In genomic region chr4:54322817-54323417, GRCh38 we compare ENCODE assay signal across 8 cellular contexts.
DNase-seq lines count a peak whose midpoint lies in the region; ATAC-seq lines count a peak whose summit lies in the region.

No MANE protein-coding gene starts in this region.

- no peak overlapping the region for H2BK15ac ChIP-seq in neuronal stem cell (ENCODE audit: low read length)

- no peaks in the 10 kb centered on the region for H3K27me3 Mint-ChIP-seq in activated T-cell treated with anti-CD3 and anti-CD28 coated beads, Interleukin-2, amount 50 U/mL, for 4 hours (ENCODE audit: low read depth)

- H3K27ac ChIP-seq in neuronal stem cell (replicated peaks; ENCODE audit: low read length) = no peak overlapping the region

- no peak overlapping the region for H2BK12ac ChIP-seq in neuronal stem cell (ENCODE audit: low read length)

- H2BK120ac ChIP-seq in neuronal stem cell (ENCODE audit: low read depth, low read length) = no peak overlapping the region

- H3K4ac ChIP-seq in neuronal stem cell (ENCODE audit: low read length) = no peak overlapping the region

- no peaks in the 10 kb centered on the region for H3K9me3 Mint-ChIP-seq in activated T-cell treated with anti-CD3 and anti-CD28 coated beads, Interleukin-2, amount 50 U/mL, for 4 hours

- H3K18ac ChIP-seq in neuronal stem cell (ENCODE audit: low read length) = no peak overlapping the region

- H3K9ac ChIP-seq in neuronal stem cell (ENCODE audit: low read depth, low read length, poor library complexity) = no peak overlapping the region

- no peak overlapping the region for H2AFZ ChIP-seq in neuronal stem cell (ENCODE audit: low read length)

- H3K14ac ChIP-seq in neuronal stem cell (ENCODE audit: low read length) = no peak overlapping the region

- H4K91ac ChIP-seq in neuronal stem cell (ENCODE audit: low read depth, low read length, poor library complexity) = no peak overlapping the region

- H3K4me1 ChIP-seq in neuronal stem cell (ENCODE audit: control insufficient read depth in 2 of 2, insufficient read depth in 1 of 2, low read depth in 1 of 2, low read length in 2 of 2) = peaks cover 0 to 2% of the 10 kb centered on the region in 2 donors

- ATAC-seq in GM21529 (IDR thresholded peaks at IDR 0.05; ENCODE audit: unreplicated experiment) = peak; percentile 77
- ATAC-seq in activated T-cell treated with anti-CD3 and anti-CD28 coated beads, Interleukin-2, amount 50 U/mL, for 4 hours = peak in 1 of 2 donors; percentile 41

- no peak overlapping the region for H3K23ac ChIP-seq in neuronal stem cell (ENCODE audit: low read depth, low read length, poor library complexity)

- DNase-seq in Daoy (ENCODE audit: low read depth) = peak; percentile 33
- DNase-seq in HUDEP-2 (lab: John Stamatoyannopoulos, UW; ENCODE audit: unreplicated experiment in 76 of 76) = peak in 68 of 76 experiments; percentile 1 to 79 (median 40)
- DNase-seq in NOMO-1 (lab: John Stamatoyannopoulos, UW; ENCODE audit: unreplicated experiment in 2 of 2) = peak; percentile 13 to 55
- peak; percentile 12 for DNase-seq in activated T-cell treated with anti-CD3 and anti-CD28 coated beads, Interleukin-2, amount 50 U/mL, for 4 hours
- DNase-seq in fibroblast of the conjunctiva (ENCODE audit: low read depth) = peak; percentile 34
- DNase-seq in neuronal stem cell (ENCODE audit: low spot score) = peak; percentile 68
- peak; percentile 74 for DNase-seq in ureter (ENCODE audit: low spot score)

- no peaks in the 10 kb centered on the region for H3K79me1 ChIP-seq in neuronal stem cell (ENCODE audit: low read depth, low read length)

- H3K4me1 Mint-ChIP-seq in activated T-cell treated with anti-CD3 and anti-CD28 coated beads, Interleukin-2, amount 50 U/mL, for 4 hours (ENCODE audit: low read depth) = no peaks in the 10 kb centered on the region

- peaks cover 0 to 2% of the 10 kb centered on the region in 2 donors for H3K9me3 ChIP-seq in neuronal stem cell (replicated peaks in 1 of 2; ENCODE audit: control insufficient read depth in 2 of 2, insufficient read depth in 1 of 2, low read depth in 1 of 2, low read length in 2 of 2)

- no peak overlapping the region for H3K4me3 Mint-ChIP-seq in activated T-cell treated with anti-CD3 and anti-CD28 coated beads, Interleukin-2, amount 50 U/mL, for 4 hours

- no peak overlapping the region for H4K8ac ChIP-seq in neuronal stem cell (ENCODE audit: low read depth, low read length)

- no peaks in the 10 kb centered on the region for H3K27me3 ChIP-seq in neuronal stem cell (ENCODE audit: control insufficient read depth in 3 of 3, insufficient read depth in 3 of 3, low read depth in 1 of 3, low read length in 3 of 3)

- no peak overlapping the region for H3K4me2 ChIP-seq in neuronal stem cell (ENCODE audit: insufficient read depth, low read length, poor library complexity, severe bottlenecking)

- no peak overlapping the region for H3K4me3 ChIP-seq in neuronal stem cell (ENCODE audit: low read length in 2 of 2)

- H3K36me3 Mint-ChIP-seq in activated T-cell treated with anti-CD3 and anti-CD28 coated beads, Interleukin-2, amount 50 U/mL, for 4 hours (ENCODE audit: insufficient read depth) = no peaks in the 10 kb centered on the region

- no CpG with 5 or more reads among the region's 10 CpGs for WGBS in neuronal stem cell (ENCODE audit: extremely low coverage in 2 of 2, insufficient read length in 2 of 2, insufficient replicate concordance in 1 of 2), 2 donors

- no peaks in the 10 kb centered on the region for H3K36me3 ChIP-seq in neuronal stem cell (replicated peaks in 1 of 2; ENCODE audit: control insufficient read depth in 2 of 2, insufficient read depth in 2 of 2, low read length in 2 of 2)

- H2BK5ac ChIP-seq in neuronal stem cell (ENCODE audit: low read length) = no peak overlapping the region

- H2AK5ac ChIP-seq in neuronal stem cell (ENCODE audit: low read depth, low read length) = no peak overlapping the region

Comparison
In these comparisons a context has a peak if more than half of its experiments do, and no peak if none do; other contexts are left out.
1. DNase-seq: peak in every context shown above with its lines; median percentile 74 in ureter; 68 in neuronal stem cell; 40 in HUDEP-2; 34 in NOMO-1; 34 in fibroblast of the conjunctiva; 33 in Daoy; 12 in activated T-cell treated with anti-CD3 and anti-CD28 coated beads, Interleukin-2, amount 50 U/mL, for 4 hours.